In the genomic region with DNA sequence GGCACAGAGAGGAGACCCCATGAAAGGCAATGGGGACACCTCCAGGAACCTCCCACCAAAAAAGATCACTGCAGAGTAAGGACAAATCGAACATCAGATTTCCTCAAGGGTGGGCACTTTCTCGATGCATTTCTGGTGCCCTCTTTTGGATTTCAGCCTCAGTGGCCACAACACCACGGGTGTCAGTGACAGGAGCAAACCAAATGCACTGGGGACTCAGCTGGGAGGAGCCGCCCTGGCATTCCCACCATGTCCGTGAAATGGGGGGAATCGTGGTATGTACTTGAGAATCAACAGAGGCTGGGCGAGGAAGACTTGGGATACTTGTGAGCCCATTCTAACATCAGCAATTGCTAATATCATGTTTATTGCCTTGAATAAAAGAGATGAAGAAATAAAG, we compare ENCODE assay signal across 14 cellular contexts. TPM values are rescaled to one million over a fixed set of nuclear protein-coding genes. Genes with fewer than 3 reads are reported as not detected.
A peak's percentile ranks its signal among the peaks of the same experiment; 100 is the strongest.
DNase-seq lines count a peak whose midpoint lies in the region; ATAC-seq and TF ChIP-seq lines count a peak whose summit lies in the region.
"Had no signal": no experiment of that assay in that cellular context is flagged by ENCODE, and none has a peak within 500 bp of the region (broad histone marks: within the 10 kb centered on the region; RNA-seq: fewer than 3 reads in every experiment).

No MANE protein-coding gene starts in this region.

- ATAC-seq in heart left ventricle (no peak), Right ventricle myocardium superior (ENCODE audit: poor library complexity) (no peak), left lung (no peak), upper lobe of left lung (ENCODE audit: low FRiP score in 2 of 2) (no peak), HG03139 (IDR thresholded peaks at IDR 0.05; ENCODE audit: unreplicated experiment) (no peak)

- H3K9me3 ChIP-seq in heart left ventricle: peaks cover 0 to 6% (median 0%) of the 10 kb centered on the region in 12 donors
- no peaks in the 10 kb centered on the region for H3K9me3 ChIP-seq in left lung
- no peaks in the 10 kb centered on the region for H3K9me3 ChIP-seq in upper lobe of left lung

- H3K4me3 ChIP-seq in heart left ventricle (no peak overlapping the region), left lung (no peak overlapping the region), upper lobe of left lung (no peak overlapping the region)

- H3K36me3 ChIP-seq in heart left ventricle: no peaks in the 10 kb centered on the region
- H3K36me3 ChIP-seq in left lung: no peaks in the 10 kb centered on the region
- H3K36me3 ChIP-seq in upper lobe of left lung: no peaks in the 10 kb centered on the region

- intact Hi-C loops in heart left ventricle (cut with DNase I): no loop called here
- intact Hi-C loops in Right ventricle myocardium superior (cut with DNase I): no loop called here
- intact Hi-C loops in left lung (cut with DNase I): no loop called here

- no peak for DNase-seq in heart left ventricle
- no peak for DNase-seq in Right ventricle myocardium superior
- peak; percentile 52 for DNase-seq in activated CD8-positive, alpha-beta memory T cell treated with anti-CD3 and anti-CD28 coated beads, Interleukin-2, amount 50 U/mL, for 48 hours
- no peak for DNase-seq in left lung
- DNase-seq in upper lobe of left lung: no peak
- DNase-seq in NCI-H2227 (lab: John Stamatoyannopoulos, UW; ENCODE audit: unreplicated experiment): no peak
- DNase-seq in putamen (ENCODE audit: low spot score): no peak
- DNase-seq: GOT3, NCI-H510A had no signal

- no peak for TF ChIP-seq EP300 in upper lobe of left lung (IDR thresholded peaks at IDR 0.05)

- peaks cover 0 to 65% (median 25%) of the 10 kb centered on the region in 12 donors for H3K4me1 ChIP-seq in heart left ventricle
- peaks cover 16 to 53% of the 10 kb centered on the region in 2 donors for H3K4me1 ChIP-seq in left lung
- peaks cover 38 to 42% (median 40%) of the 10 kb centered on the region in 4 donors for H3K4me1 ChIP-seq in upper lobe of left lung

- WGBS in heart left ventricle, 4 donors: 67 to 74% (median 70%) methylated on average over 7 of the region's 7 CpGs
- 64 to 67% methylated on average over 7 of the region's 7 CpGs for WGBS in upper lobe of left lung, 2 donors

- no peak for TF ChIP-seq CTCF in heart left ventricle (IDR thresholded peaks at IDR 0.05)
- no peak for TF ChIP-seq CTCF in left lung (IDR thresholded peaks at IDR 0.05)
- no peak for TF ChIP-seq CTCF in upper lobe of left lung (IDR thresholded peaks at IDR 0.05)

- TF ChIP-seq POLR2A in heart left ventricle (IDR thresholded peaks at IDR 0.05) (no peak), upper lobe of left lung (IDR thresholded peaks at IDR 0.05) (no peak)

- H3K27ac ChIP-seq in heart left ventricle: peak overlapping the region in 11 of 12 donors; percentile 1 to 94 (median 38)
- peak overlapping the region; percentile 67 to 68 for H3K27ac ChIP-seq in left lung
- H3K27ac ChIP-seq in upper lobe of left lung: peak overlapping the region; percentile 41 to 86 (median 84)

- H3K27me3 ChIP-seq in heart left ventricle: no peaks in the 10 kb centered on the region
- no peaks in the 10 kb centered on the region for H3K27me3 ChIP-seq in left lung
- H3K27me3 ChIP-seq in upper lobe of left lung: no peaks in the 10 kb centered on the region

RNA-seq across cellular contexts. Expression of a gene that starts 16.3 kb away (rescaled TPM):
- total RNA-seq in heart left ventricle: not detected
- polyA plus RNA-seq in heart left ventricle: under 1 TPM in 1 of 2 donors, not detected in 1; 0.06 TPM
- not detected for total RNA-seq in Right ventricle myocardium superior
- total RNA-seq in left lung: under 1 TPM in 1 of 2 donors, not detected in 1; 0.20 TPM
- total RNA-seq in upper lobe of left lung: not detected
- total RNA-seq: lower leg skin, renal cortical epithelial cell, SK-MEL-5 had no signal
- polyA plus RNA-seq: BJ had no signal

RNA-seq across cellular contexts. Expression of a gene that starts 36.6 kb away (rescaled TPM):
- 1 to 10 TPM; 2.8 to 9.0 (median 5.3) TPM for total RNA-seq in heart left ventricle
- 10 to 100 TPM in 1 of 2 donors, 1 to 10 TPM in 1; 4.8 to 10.5 TPM for polyA plus RNA-seq in heart left ventricle
- 4.5 TPM for total RNA-seq in Right ventricle myocardium superior
- total RNA-seq in left lung: 100 to 1,000 TPM in 1 of 2 donors, 10 to 100 TPM in 1; 65.4 to 130 TPM
- 100 to 1,000 TPM in 1 of 6 donors, 10 to 100 TPM in 5; 54.5 to 151 (median 76.5) TPM for total RNA-seq in upper lobe of left lung

RNA-seq across cellular contexts. Expression of a gene that starts 56.5 kb away (rescaled TPM):
- total RNA-seq in heart left ventricle (100 to 1,000 TPM; 138 to 201 (median 159) TPM), Right ventricle myocardium superior (141 TPM), left lung (100 to 1,000 TPM; 123 to 148 TPM), upper lobe of left lung (100 to 1,000 TPM in 5 of 6 donors, 10 to 100 TPM in 1; 96.7 to 289 (median 175) TPM)
- polyA plus RNA-seq in heart left ventricle: 100 to 1,000 TPM; 134 to 251 TPM

RNA-seq across cellular contexts. Expression of a gene that starts 57.7 kb away (rescaled TPM):
- 10 to 100 TPM; 15.3 to 87.9 (median 19.5) TPM for total RNA-seq in heart left ventricle
- polyA plus RNA-seq in heart left ventricle: 10 to 100 TPM; 31.0 to 59.2 TPM
- 20.9 TPM for total RNA-seq in Right ventricle myocardium superior
- total RNA-seq in left lung: 100 to 1,000 TPM; 111 to 123 TPM
- 100 to 1,000 TPM in 2 of 6 donors, 10 to 100 TPM in 4; 40.4 to 153 (median 91.8) TPM for total RNA-seq in upper lobe of left lung

Comparison
In these comparisons a context has a peak if more than half of its experiments do, and no peak if none do; other contexts are left out.
1. RNA of a gene that starts 36.6 kb away (total RNA-seq): 65.4 to 130 TPM in left lung and 54.5 to 151 TPM in upper lobe of left lung; 2.8 to 9.0 TPM in heart left ventricle and 4.5 TPM in Right ventricle myocardium superior (single experiment); every median in the first group is over 4 times any median in the second.
2. Peak in every context shown above with its lines, with median percentiles within 50 percentile points of each other: H3K27ac ChIP-seq.